Comparison of ENCODE assay signal across 23 cellular contexts in the genomic region with DNA sequence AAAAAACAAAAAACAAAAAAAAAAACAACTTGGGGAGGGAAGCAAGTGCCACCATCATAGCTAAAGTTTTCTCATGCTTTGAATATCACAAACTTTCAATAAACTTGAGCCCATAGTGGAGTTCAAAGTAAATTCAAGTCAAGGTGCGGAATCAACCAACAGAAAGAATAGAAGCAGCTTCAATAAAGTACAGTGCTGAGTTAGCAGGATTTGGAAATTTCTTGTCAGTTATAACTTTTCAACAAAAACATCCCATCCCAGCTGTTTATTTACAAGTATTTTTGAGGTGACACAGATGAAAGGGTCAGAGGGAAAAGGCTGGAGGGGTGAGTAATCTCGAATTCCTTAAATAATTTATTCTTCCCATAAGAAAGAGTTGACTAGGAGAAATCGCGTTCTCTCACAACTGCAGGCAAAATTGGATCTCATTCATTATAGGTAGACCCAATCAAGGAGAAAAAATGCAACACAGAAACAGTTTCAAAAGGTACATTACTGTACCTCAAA.
"Had no signal": no experiment of that assay in that cellular context is flagged by ENCODE, and none has a peak within 500 bp of the region (broad histone marks: within the 10 kb centered on the region; RNA-seq: fewer than 3 reads in every experiment).

No MANE protein-coding gene starts in this region.

- H3K4me3 ChIP-seq: ascending aorta, cardiac muscle cell, SJCRH30, SK-N-MC had no signal

- H3K4me1 ChIP-seq: ascending aorta had no signal

- H3K9me3 ChIP-seq: ascending aorta had no signal

- ATAC-seq: activated CD8-positive, alpha-beta T cell treated with anti-CD3 and anti-CD28 coated beads for 36 hours; activated T-cell treated with anti-CD3 and anti-CD28 coated beads, Interleukin-2, amount 50 U/mL, for 72 hours; activated T-helper 17 cell treated with anti-CD3 and anti-CD28 coated beads, Interleukin-2, amount 50 U/mL, for 72 hours; Panc1 had no signal

- H3K27ac ChIP-seq: ascending aorta, cardiac muscle cell, SJCRH30, SK-N-MC had no signal

- DNase-seq: activated CD4-positive, alpha-beta T cell treated with anti-CD3 and anti-CD28 coated beads, Interleukin-2, amount 10 ng/mL, durations not matched to agents 24 days and 14 days; activated CD4-positive, alpha-beta T cell treated with anti-CD3 and anti-CD28 coated beads, Interleukin-2, amount 50 U/mL, for 4 hours; activated CD8-positive, alpha-beta T cell treated with anti-CD3 and anti-CD28 coated beads for 36 hours; activated effector memory CD4-positive, alpha-beta T cell treated with anti-CD3 and anti-CD28 coated beads, Interleukin-2, amount 50 U/mL, for 16 hours; activated naive CD4-positive, alpha-beta T cell; activated naive CD8-positive, alpha-beta T cell treated with anti-CD3 and anti-CD28 coated beads, Interleukin-2, amount 10 ng/mL, durations not matched to agents 7 days and 5 days; activated T-cell treated with anti-CD3 and anti-CD28 coated beads, Interleukin-2, amount 50 U/mL, for 1 hour; activated T-cell treated with anti-CD3 and anti-CD28 coated beads, Interleukin-2, amount 50 U/mL, for 72 hours; amygdala; Karpas-422; MM.1S; MV-4-11; NCI-H1092; NCI-H187 treated with DMSO at 0.1 percent for 48 hours; NCI-H2081; NCI-H69; SHP77; SJCRH30 had no signal

- H3K27me3 ChIP-seq: ascending aorta, cardiac muscle cell, SJCRH30 had no signal

- H3K36me3 ChIP-seq: ascending aorta, cardiac muscle cell, SJCRH30 had no signal
